26 cellular contexts compared by ENCODE assay signal in genomic region chr2:191913796-191914195, GRCh38.
"Had no signal": no experiment of that assay in that cellular context is flagged by ENCODE, and none has a peak within 500 bp of the region (broad histone marks: within the 10 kb centered on the region; RNA-seq: fewer than 3 reads in every experiment).

No MANE protein-coding gene starts in this region.

- H3K4me2 ChIP-seq: neural progenitor cell, smooth muscle cell had no signal

- H3K27me3 Mint-ChIP-seq: stimulated activated memory B cell treated with anti-CD40 and anti-IgM and Interleukin-4, amounts not matched to agents 10 μg/mL and 1 μg/mL and 100 μg/mL, for 72 hours; type B pancreatic cell had no signal

- H3K36me3 ChIP-seq: left ventricle myocardium inferior, neural progenitor cell, neutrophil, right lobe of liver, tibial nerve, uterus had no signal

- H3K4me3 Mint-ChIP-seq: mesothelial cell of epicardium; naive B cell; natural killer cell; nephron progenitor cell; neural progenitor cell; stimulated activated memory B cell treated with anti-CD40 and anti-IgM and Interleukin-4, amounts not matched to agents 10 μg/mL and 1 μg/mL and 100 μg/mL, for 72 hours; stimulated activated naive CD8-positive, alpha-beta T cell treated with anti-CD3 and anti-CD28 coated beads, Interleukin-15, amount 100 ng/mL, for 72 hours; type B pancreatic cell had no signal

- H3K9me3 ChIP-seq: left ventricle myocardium inferior, neutrophil, psoas muscle, right lobe of liver, tibial nerve, uterus had no signal

- ATAC-seq: natural killer cell; psoas muscle; right lobe of liver; stimulated activated memory B cell treated with anti-CD40 and anti-IgM and Interleukin-4, amounts not matched to agents 10 μg/mL and 1 μg/mL and 100 μg/mL, for 72 hours; stimulated activated naive CD8-positive, alpha-beta T cell treated with anti-CD3 and anti-CD28 coated beads, Interleukin-15, amount 100 ng/mL, for 72 hours had no signal

- H3K9me3 Mint-ChIP-seq: mesothelial cell of epicardium; natural killer cell; nephron progenitor cell; neural progenitor cell; stimulated activated memory B cell treated with anti-CD40 and anti-IgM and Interleukin-4, amounts not matched to agents 10 μg/mL and 1 μg/mL and 100 μg/mL, for 72 hours; stimulated activated naive CD8-positive, alpha-beta T cell treated with anti-CD3 and anti-CD28 coated beads, Interleukin-15, amount 100 ng/mL, for 72 hours; type B pancreatic cell had no signal

- H3K4me1 ChIP-seq: neural progenitor cell, parathyroid adenoma, psoas muscle, right lobe of liver, tibial nerve, uterus had no signal

- DNase-seq: islet precursor cell; left ventricle myocardium inferior; mesendoderm; naive B cell; natural killer cell; nephron progenitor cell; occipital lobe; psoas muscle; right lobe of liver; stimulated activated CD4-positive, alpha-beta T cell treated with anti-CD3 and anti-CD28 coated beads, Interleukin-1b, Interleukin-23, amount 100 ng/mL, for 48 hours; stimulated activated CD4-positive, alpha-beta T cell treated with anti-CD3 and anti-CD28 coated beads, Interleukin-2, amount 100 ng/mL, for 48 hours; stimulated activated CD4-positive, alpha-beta T cell treated with anti-CD3 and anti-CD28 coated beads, Interleukin-4, amount 100 ng/mL, for 4 hours; stimulated activated CD8-positive, alpha-beta memory T cell treated with anti-CD3 and anti-CD28 coated beads, Interleukin-4, amount 100 ng/mL, for 48 hours; stimulated activated naive CD4-positive, alpha-beta T cell treated with Interleukin-2 at 50 U/mL for 16 hours; stimulated activated naive CD8-positive, alpha-beta T cell treated with anti-CD3 and anti-CD28 coated beads, Interleukin-15, amount 100 ng/mL, for 72 hours; substantia nigra; uterus had no signal

- H3K27me3 ChIP-seq: neural progenitor cell, neutrophil, right lobe of liver, tibial nerve, uterus had no signal

- H3K4me1 Mint-ChIP-seq: naive B cell; natural killer cell; stimulated activated memory B cell treated with anti-CD40 and anti-IgM and Interleukin-4, amounts not matched to agents 10 μg/mL and 1 μg/mL and 100 μg/mL, for 72 hours; stimulated activated naive CD8-positive, alpha-beta T cell treated with anti-CD3 and anti-CD28 coated beads, Interleukin-15, amount 100 ng/mL, for 72 hours had no signal

- H3K9ac ChIP-seq: neural progenitor cell, parathyroid adenoma had no signal

- H3K27ac ChIP-seq: left ventricle myocardium inferior, neural progenitor cell, neutrophil, parathyroid adenoma, psoas muscle, right lobe of liver, tibial nerve, uterus had no signal

- H3K36me3 Mint-ChIP-seq: mesothelial cell of epicardium; naive B cell; natural killer cell; neural progenitor cell; stimulated activated memory B cell treated with anti-CD40 and anti-IgM and Interleukin-4, amounts not matched to agents 10 μg/mL and 1 μg/mL and 100 μg/mL, for 72 hours; type B pancreatic cell had no signal

- H2AFZ ChIP-seq: neural progenitor cell, parathyroid adenoma had no signal

- H3K4me3 ChIP-seq: left ventricle myocardium inferior, lung, neural progenitor cell, psoas muscle, right lobe of liver, smooth muscle cell, tibial nerve, uterus had no signal

- H3K79me2 ChIP-seq: parathyroid adenoma had no signal

- H3K27ac Mint-ChIP-seq: mesothelial cell of epicardium; naive B cell; natural killer cell; nephron progenitor cell; neural progenitor cell; stimulated activated memory B cell treated with anti-CD40 and anti-IgM and Interleukin-4, amounts not matched to agents 10 μg/mL and 1 μg/mL and 100 μg/mL, for 72 hours; stimulated activated naive CD8-positive, alpha-beta T cell treated with anti-CD3 and anti-CD28 coated beads, Interleukin-15, amount 100 ng/mL, for 72 hours; type B pancreatic cell had no signal
